In the genomic region with DNA sequence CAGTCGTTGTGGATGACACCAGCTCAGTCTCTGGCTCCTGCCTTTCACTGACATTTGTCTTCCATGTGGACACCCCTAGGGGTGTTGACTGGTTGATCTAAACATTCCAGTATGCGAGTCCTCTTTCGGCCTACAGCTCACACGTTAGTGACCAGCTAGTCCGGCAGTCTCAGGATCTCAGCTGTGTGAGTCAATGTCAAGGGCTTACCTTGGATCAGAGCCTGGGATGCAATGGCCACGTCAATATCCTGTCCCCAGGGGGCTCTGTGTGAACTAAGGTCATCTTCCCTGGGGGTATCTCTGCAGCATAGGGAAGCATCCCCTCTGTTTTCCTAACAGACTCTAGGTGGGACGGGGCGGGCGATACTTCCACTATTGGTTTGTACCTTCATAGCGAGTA, we compare ENCODE assay signal across 16 cellular contexts. TPM values are rescaled to one million over a fixed set of nuclear protein-coding genes. Genes with fewer than 3 reads are reported as not detected.
DNase-seq lines count a peak whose midpoint lies in the region; ATAC-seq, FAIRE-seq and TF ChIP-seq lines count a peak whose summit lies in the region.
"Had no signal": no experiment of that assay in that cellular context is flagged by ENCODE, and none has a peak within 500 bp of the region (broad histone marks: within the 10 kb centered on the region; RNA-seq: fewer than 3 reads in every experiment).

No MANE protein-coding gene starts in this region.

- no peak for FAIRE-seq in K562 (lab: Jason Lieb, UNC)
- FAIRE-seq: G401.6 had no signal

- POLR2A ChIA-PET in K562 (lab: Yijun Ruan, JAX), result interaction anchor here (1.4 kb wide), 1 partner anchor 11 kb away, joined by 8 read pairs; no protein-coding TSS in a partner anchor

- no peak overlapping the region for H3K4me2 ChIP-seq in K562 (ENCODE audit: insufficient read depth, low read length)

- ATAC-seq in K562, result no peak; the same call in 1 of the 3 replicates
- ATAC-seq in HG03196 (IDR thresholded peaks at IDR 0.05; ENCODE audit: unreplicated experiment), result no peak
- ATAC-seq: left lobe of liver had no signal

- H3K27ac ChIP-seq in K562 (ENCODE audit: extremely low read depth, low read depth, low read length) (no peak overlapping the region), right atrium auricular region (no peak overlapping the region)

- peak overlapping the region in 1 of 2 experiments; percentile 7; a peak in 1 of 4 replicates for H3K9ac ChIP-seq in K562 (ENCODE audit: insufficient read depth in 1 of 2, low read depth in 2 of 2, low read length in 2 of 2)

- H3K9me1 ChIP-seq in K562 (ENCODE audit: control insufficient read depth, insufficient read depth, low read length), result no peaks in the 10 kb centered on the region

- no peaks in the 10 kb centered on the region for H4K20me1 ChIP-seq in K562 (replicated peaks; ENCODE audit: control insufficient read depth, insufficient read depth, low read length)

- H3K79me2 ChIP-seq in K562 (ENCODE audit: control insufficient read depth, insufficient read depth, low read length), result no peaks in the 10 kb centered on the region

- no peak for TF ChIP-seq EP300 in K562 (IDR thresholded peaks at IDR 0.05; ENCODE audit: low read length)

- no peak for TF ChIP-seq POLR2A in K562 (conservative IDR thresholded peaks at IDR 0.05)

- no TSS peak for BruUV-seq in K562 (replicated peaks; lab: Mats Ljungman, UMichigan)

- H3K4me1 ChIP-seq in K562 (replicated peaks in 1 of 2; ENCODE audit: control insufficient read depth in 2 of 2, insufficient read depth in 2 of 2, low read length in 2 of 2) (no peaks in the 10 kb centered on the region; a peak in 1 of 5 replicates), right atrium auricular region (peaks cover 0 to 11% of the 10 kb centered on the region in 2 donors)

- H3K27me3 ChIP-seq in K562 (ENCODE audit: control insufficient read depth in 2 of 2, insufficient read depth in 2 of 2, low read length in 2 of 2) (peaks cover 9 to 11% of the 10 kb centered on the region in 2 experiments; a peak in 3 of 5 replicates), right atrium auricular region (no peaks in the 10 kb centered on the region)

- intact Hi-C loops in K562 (cut with micrococcal nuclease), result no loop called here

- no peak for TF ChIP-seq CTCF in K562 (IDR thresholded peaks at IDR 0.05 in 2 of 3, conservative IDR thresholded peaks at IDR 0.05 in 1 of 3; ENCODE audit: insufficient read depth in 2 of 3, low read depth in 1 of 3, low read length in 3 of 3)
- TF ChIP-seq CTCF in right atrium auricular region (IDR thresholded peaks at IDR 0.05), result no peak

- H2AFZ ChIP-seq in K562 (ENCODE audit: low read depth, low read length), result no peak overlapping the region

- in situ Hi-C loops in K562 (cut with MboI), result no loop called here

- no peaks in the 10 kb centered on the region for H3K9me3 ChIP-seq in K562 (replicated peaks; ENCODE audit: control insufficient read depth, insufficient read depth, low read depth, low read length)
- H3K9me3 ChIP-seq in right atrium auricular region, result no peaks in the 10 kb centered on the region

- H3K36me3 ChIP-seq in K562 (ENCODE audit: control insufficient read depth, insufficient read depth, low read length) (no peaks in the 10 kb centered on the region), right atrium auricular region (no peaks in the 10 kb centered on the region)

- no peak overlapping the region for H3K4me3 ChIP-seq in K562
- no peak overlapping the region for H3K4me3 ChIP-seq in right atrium auricular region

- WGBS in K562 (ENCODE audit: insufficient coverage, low coverage, missing lambda C conversion rate), result 44% methylated on average over 9 of the region's 10 CpGs

- no peak for TF ChIP-seq RAD21 in K562 (CRISPR knock-in tag; conservative IDR thresholded peaks at IDR 0.05 in 1 of 2, IDR thresholded peaks at IDR 0.05 in 1 of 2)

- CTCF ChIA-PET in K562 (lab: Yijun Ruan, JAX; ENCODE audit: low intra/inter-chr PET ratio), result no interaction called here

- DNase-seq in AG20443 (ENCODE audit: low spot score), result peak; percentile 85
- peak; percentile 91 for DNase-seq in M059J (ENCODE audit: low read depth)
- DNase-seq in K562 (ENCODE audit: extremely low read depth in 1 of 4, low spot score in 3 of 4), result no peak
- DNase-seq in lung microvascular endothelial cell (ENCODE audit: low read depth in 2 of 2), result peak; percentile 21 to 68
- DNase-seq in foreskin melanocyte, result no peak
- no peak for DNase-seq in right atrium auricular region (ENCODE audit: low spot score)
- DNase-seq in hippocampal formation (lab: John Stamatoyannopoulos, UW), result no peak
- DNase-seq: activated CD4-positive, alpha-beta T cell treated with anti-CD3 and anti-CD28 coated beads for 48 hours; aorta; CD4-positive, CD25-positive, alpha-beta regulatory T cell; effector memory CD4-positive, alpha-beta T cell; head of caudate nucleus; NCI-H510A had no signal

TF ChIP-seq in K562, 482 proteins besides CTCF, POLR2A, EP300 and RAD21:
- TF ChIP-seq FOXK1 (CRISPR knock-in tag; IDR thresholded peaks at IDR 0.05; ENCODE audit: borderline replicate concordance), result 0 out of 2 replicates have a peak, but pooled peaks have one; percentile 32
- TF ChIP-seq PHF20 (IDR thresholded peaks at IDR 0.05; ENCODE audit: partially characterized antibody), result no peak

RNA-seq across cellular contexts. Expression of a gene that starts 35.1 kb away (rescaled TPM):
- 580 and 670 TPM in 2 replicates for total RNA-seq in M059J (2014; rRNA removed; shearing (Covaris generic))
- total RNA-seq in K562 (2011; cell fraction: chromatin; rRNA removed; ENCODE audit: low replicate concordance), result 25.2 and 50.9 TPM in 2 replicates
- 29.5 and 31.5 TPM in 2 replicates for total RNA-seq in K562 (2011; cell fraction: nucleolus; rRNA removed)
- total RNA-seq in K562 (2011; cell fraction: nucleoplasm; rRNA removed), result 48.2 and 73.2 TPM in 2 replicates
- total RNA-seq in K562 (2014; rRNA removed), result 97.7 and 108 TPM in 2 replicates
- total RNA-seq in K562 (2014; rRNA removed; fragmentation: Illumina TruSeq; extraction: Trizol), result 276 and 301 TPM in 2 replicates
- total RNA-seq in K562 (2015; rRNA removed; fragmentation: Illumina TruSeq; extraction: Trizol), result 191 and 203 TPM in 2 replicates
- 263 and 267 TPM in 2 replicates for total RNA-seq in K562 (2021)
- 245 and 359 TPM in 2 replicates for polyA plus RNA-seq in K562 (2011; rRNA removed)
- 102 and 143 TPM in 2 replicates for polyA plus RNA-seq in K562 (2011; cell fraction: cytosol; rRNA removed)
- 48.6 and 76.4 TPM in 2 replicates for polyA plus RNA-seq in K562 (2011; cell fraction: nucleus; rRNA removed)
- polyA plus RNA-seq in K562 (2012), result 186 and 231 TPM in 2 replicates
- polyA plus RNA-seq in K562 (2014; fragmentation: Illumina TruSeq; extraction: Trizol), result 218 and 243 TPM in 2 replicates
- polyA plus RNA-seq in K562 (2014; fragmentation: Nextera tagmentation; extraction: Ambion mirVana), result 10 to 100 TPM; 63.1 to 79.2 TPM
- polyA plus RNA-seq in K562 (2014; rRNA removed), result 151 and 178 TPM in 2 replicates
- 327 and 372 TPM in 2 replicates for polyA minus RNA-seq in K562 (2011; rRNA and poly(A)+ RNA removed)
- polyA minus RNA-seq in K562 (2011; cell fraction: cytosol; rRNA and poly(A)+ RNA removed), result 162 and 201 TPM in 2 replicates
- 20.7 and 42.0 TPM in 2 replicates for polyA minus RNA-seq in K562 (2011; cell fraction: nucleus; rRNA and poly(A)+ RNA removed)
- 152 and 217 TPM in 2 replicates for total RNA-seq in lung microvascular endothelial cell
- 100 to 1,000 TPM; 139 to 204 TPM for total RNA-seq in right atrium auricular region

Comparison
In these comparisons a context has a peak if more than half of its experiments do, and no peak if none do; other contexts are left out.
1. DNase-seq: peak in AG20443 (single experiment), M059J (single experiment) and lung microvascular endothelial cell (2 of 2); none in K562 (0 of 4), foreskin melanocyte (single experiment), right atrium auricular region (single experiment) and hippocampal formation (0 of 2).